In genomic region chr1:160418483-160418882, GRCh38 we compare ENCODE assay signal across 20 cellular contexts. TPM values are rescaled to one million over a fixed set of nuclear protein-coding genes. Genes with fewer than 3 reads are reported as not detected.
DNase-seq lines count a peak whose midpoint lies in the region; ATAC-seq and TF ChIP-seq lines count a peak whose summit lies in the region.
"Had no signal": no experiment of that assay in that cellular context is flagged by ENCODE, and none has a peak within 500 bp of the region (broad histone marks: within the 10 kb centered on the region; RNA-seq: fewer than 3 reads in every experiment).

No MANE protein-coding gene starts in this region.

- no peaks in the 10 kb centered on the region for H3K9me3 ChIP-seq in lower lobe of right lung
- H3K9me3 ChIP-seq: A549; BLaER1 treated with 17β-estradiol and CSF1 and Interleukin-3, amounts not matched to agents 10 nM and 100 nM; Caco-2 had no signal

- H3K4me1 ChIP-seq in lower lobe of right lung, result no peaks in the 10 kb centered on the region
- H3K4me1 ChIP-seq: A549, Caco-2 had no signal

- in situ Hi-C loops in G401 (cut with HindIII; ENCODE audit: low sequenced_read_pairs), result no loop called here
- in situ Hi-C loops in GM13977 (cut with MboI; ENCODE audit: low pct_unique_long_range_greater_than_20kb, low sequenced_read_pairs, unreplicated experiment), result loop anchor here (25.0 kb wide), 2 partner anchors 419 to 544 kb away; partner anchors contain the start of gene ITLN2

- H3K27ac ChIP-seq in lower lobe of right lung, result no peak overlapping the region
- no peak overlapping the region for H3K27ac ChIP-seq in caudate nucleus (ENCODE audit: low read depth, low read length)
- H3K27ac ChIP-seq: 22Rv1; A549; BLaER1 treated with 17β-estradiol and CSF1 and Interleukin-3, amounts not matched to agents 10 nM and 100 nM; C4-2B had no signal

- TF ChIP-seq CTCF in GM13977 (IDR thresholded peaks at IDR 0.05; ENCODE audit: extremely low read depth, insufficient read depth, missing control alignments) (no peak), lower lobe of right lung (IDR thresholded peaks at IDR 0.05) (no peak)

- intact Hi-C loops in lower lobe of right lung (cut with DNase I), result no loop called here

- DNase-seq in G401 (ENCODE audit: low spot score), result peak; percentile 14
- peak; percentile 4 for DNase-seq in GM13977 (ENCODE audit: low spot score)
- peak; percentile 18 for DNase-seq in islet precursor cell
- peak; percentile 18 for DNase-seq in ureter (ENCODE audit: low spot score)
- DNase-seq in lower lobe of right lung, result no peak
- no peak for DNase-seq in NK-92 (lab: John Stamatoyannopoulos, UW; ENCODE audit: unreplicated experiment)
- no peak for DNase-seq in caudate nucleus (lab: John Stamatoyannopoulos, UW)
- DNase-seq: AML-193; Caco-2; Calu3; CD4-positive, alpha-beta T cell; CD8-positive, alpha-beta T cell; DMS79 treated with DMSO at 0.1 percent for 48 hours; GDM1 had no signal

- ATAC-seq in lower lobe of right lung, result no peak
- ATAC-seq: A549; CD8-positive, alpha-beta T cell; GM12878 had no signal

- no peaks in the 10 kb centered on the region for H3K27me3 ChIP-seq in lower lobe of right lung (ENCODE audit: low read depth)
- H3K27me3 ChIP-seq: BLaER1 treated with 17β-estradiol and CSF1 and Interleukin-3, amounts not matched to agents 10 nM and 100 nM had no signal

- H3K4me3 ChIP-seq in lower lobe of right lung, result no peak overlapping the region
- H3K4me3 ChIP-seq: A549; BLaER1 treated with 17β-estradiol and CSF1 and Interleukin-3, amounts not matched to agents 10 nM and 100 nM; GM12878 had no signal

- H3K36me3 ChIP-seq in lower lobe of right lung, result peaks cover 4% of the 10 kb centered on the region

RNA-seq across cellular contexts. Expression of gene VANGL2, which starts 18.1 kb away (rescaled TPM):
- total RNA-seq in G401 (2014; rRNA removed; shearing (Covaris generic)), result 1.0 and 3.0 TPM in 2 replicates
- total RNA-seq in ureter, result 12.7 TPM
- 7.5 TPM for total RNA-seq in lower lobe of right lung
- total RNA-seq: CD4-positive, alpha-beta T cell; CD8-positive, alpha-beta T cell had no signal

RNA-seq across cellular contexts. Expression of gene NHLH1, which starts 51.6 kb away (rescaled TPM):
- not detected in 2 replicates for total RNA-seq in G401 (2014; rRNA removed; shearing (Covaris generic))
- total RNA-seq in ureter (not detected), lower lobe of right lung (0.15 TPM)
- total RNA-seq: A172 had no signal

Comparison
In these comparisons a context has a peak if more than half of its experiments do, and no peak if none do; other contexts are left out.
1. DNase-seq: peak in G401 (single experiment), GM13977 (single experiment), islet precursor cell (single experiment) and ureter (single experiment); none in lower lobe of right lung (single experiment), NK-92 (single experiment) and caudate nucleus (0 of 61).